ENCODE assay signal across 8 cellular contexts in genomic region chr16:80932725-80933124, GRCh38.
A peak's percentile ranks its signal among the peaks of the same experiment; 100 is the strongest.
DNase-seq lines count a peak whose midpoint lies in the region; ATAC-seq and TF ChIP-seq lines count a peak whose summit lies in the region.

No MANE protein-coding gene starts in this region.

- H3K36me3 ChIP-seq in lower lobe of right lung = no peaks in the 10 kb centered on the region

- no peaks in the 10 kb centered on the region for H3K9me3 Mint-ChIP-seq in activated naive CD4-positive, alpha-beta T cell treated with anti-CD3 and anti-CD28 coated beads, Interleukin-2, amount 10 ng/mL, durations not matched to agents 7 days and 5 days
- H3K9me3 Mint-ChIP-seq in type B pancreatic cell = no peaks in the 10 kb centered on the region

- H3K27ac ChIP-seq in coronary artery = peak overlapping the region; percentile 38 to 79
- peak overlapping the region; percentile 73 for H3K27ac ChIP-seq in lower lobe of right lung

- DNase-seq in activated naive CD4-positive, alpha-beta T cell treated with anti-CD3 and anti-CD28 coated beads, Interleukin-2, amount 10 ng/mL, durations not matched to agents 7 days and 5 days = no peak
- no peak for DNase-seq in activated naive CD4-positive, alpha-beta T cell treated with anti-CD3 and anti-CD28 coated beads, Interleukin-2, amount 50 U/mL, for 16 hours
- DNase-seq in coronary artery (ENCODE audit: low spot score) (peak; percentile 81), lower lobe of right lung (peak; percentile 52), type B pancreatic cell (ENCODE audit: extremely low spot score, unreplicated experiment) (no peak), NCI-H1092 treated with DMSO at 0.1 percent for 48 hours (lab: John Stamatoyannopoulos, UW) (no peak), NCI-H1092 (lab: John Stamatoyannopoulos, UW) (no peak), COLO829 (ENCODE audit: low spot score) (no peak)

- peaks cover 8% of the 10 kb centered on the region for H3K4me1 Mint-ChIP-seq in activated naive CD4-positive, alpha-beta T cell treated with anti-CD3 and anti-CD28 coated beads, Interleukin-2, amount 10 ng/mL, durations not matched to agents 7 days and 5 days
- H3K4me1 Mint-ChIP-seq in type B pancreatic cell (ENCODE audit: unreplicated experiment) = peaks cover 7% of the 10 kb centered on the region

- no peaks in the 10 kb centered on the region for H3K9me3 ChIP-seq in lower lobe of right lung

- H3K27me3 Mint-ChIP-seq in activated naive CD4-positive, alpha-beta T cell treated with anti-CD3 and anti-CD28 coated beads, Interleukin-2, amount 10 ng/mL, durations not matched to agents 7 days and 5 days = peaks cover 64% of the 10 kb centered on the region
- peaks cover 61% of the 10 kb centered on the region for H3K27me3 Mint-ChIP-seq in type B pancreatic cell

- TF ChIP-seq CTCF in coronary artery (IDR thresholded peaks at IDR 0.05) (no peak), lower lobe of right lung (IDR thresholded peaks at IDR 0.05) (no peak), type B pancreatic cell (conservative IDR thresholded peaks at IDR 0.05) (no peak)

- H3K4me3 ChIP-seq in coronary artery (peak overlapping the region; percentile 64), lower lobe of right lung (peak overlapping the region; percentile 53)

- CTCF ChIA-PET in activated naive CD4-positive, alpha-beta T cell treated with anti-CD3 and anti-CD28 coated beads, Interleukin-2, amount 10 ng/mL, durations not matched to agents 7 days and 5 days (lab: Charles Lee) = no interaction called here

- peaks cover 17% of the 10 kb centered on the region for H3K4me1 ChIP-seq in lower lobe of right lung

- peak overlapping the region; percentile 58 for H3K4me3 Mint-ChIP-seq in activated naive CD4-positive, alpha-beta T cell treated with anti-CD3 and anti-CD28 coated beads, Interleukin-2, amount 10 ng/mL, durations not matched to agents 7 days and 5 days
- H3K4me3 Mint-ChIP-seq in type B pancreatic cell = peak overlapping the region; percentile 84

- peaks cover 28% of the 10 kb centered on the region for H3K27me3 ChIP-seq in lower lobe of right lung (ENCODE audit: low read depth)

- H3K27ac Mint-ChIP-seq in activated naive CD4-positive, alpha-beta T cell treated with anti-CD3 and anti-CD28 coated beads, Interleukin-2, amount 10 ng/mL, durations not matched to agents 7 days and 5 days = no peak overlapping the region
- peak overlapping the region; percentile 76 for H3K27ac Mint-ChIP-seq in type B pancreatic cell

- no peaks in the 10 kb centered on the region for H3K36me3 Mint-ChIP-seq in activated naive CD4-positive, alpha-beta T cell treated with anti-CD3 and anti-CD28 coated beads, Interleukin-2, amount 10 ng/mL, durations not matched to agents 7 days and 5 days
- H3K36me3 Mint-ChIP-seq in type B pancreatic cell = no peaks in the 10 kb centered on the region

- peak; percentile 59 to 71 for ATAC-seq in lower lobe of right lung

- intact Hi-C loops in lower lobe of right lung (cut with DNase I) = no loop called here

Comparison
In these comparisons a context has a peak if more than half of its experiments do, and no peak if none do; other contexts are left out.
1. DNase-seq: peak in coronary artery (single experiment) and lower lobe of right lung (single experiment); none in activated naive CD4-positive, alpha-beta T cell treated with anti-CD3 and anti-CD28 coated beads, Interleukin-2, amount 10 ng/mL, durations not matched to agents 7 days and 5 days (single experiment), activated naive CD4-positive, alpha-beta T cell treated with anti-CD3 and anti-CD28 coated beads, Interleukin-2, amount 50 U/mL, for 16 hours (single experiment), type B pancreatic cell (single experiment), NCI-H1092 treated with DMSO at 0.1 percent for 48 hours (single experiment), NCI-H1092 (single experiment) and COLO829 (single experiment).